In genomic region chr3:149284034-149284433, GRCh38 we compare ENCODE assay signal across 26 cellular contexts. TPM values are rescaled to one million over a fixed set of nuclear protein-coding genes. Genes with fewer than 3 reads are reported as not detected.
"Had no signal": no experiment of that assay in that cellular context is flagged by ENCODE, and none has a peak within 500 bp of the region (broad histone marks: within the 10 kb centered on the region; RNA-seq: fewer than 3 reads in every experiment).

No MANE protein-coding gene starts in this region.

- H3K27me3 ChIP-seq: ovary, thyroid gland, transverse colon, upper lobe of left lung, vagina had no signal

- H3K9me3 ChIP-seq: left ventricle myocardium inferior, mucosa of descending colon, ovary, thyroid gland, transverse colon, upper lobe of left lung, vagina had no signal

- H3K4me3 ChIP-seq: left ventricle myocardium inferior, lung, mucosa of descending colon, ovary, skin epidermis, thyroid gland, transverse colon, upper lobe of left lung, vagina had no signal

- H3K36me3 ChIP-seq: left ventricle myocardium inferior, ovary, thyroid gland, transverse colon, upper lobe of left lung, vagina had no signal

- H3K27me3 Mint-ChIP-seq: memory B cell; naive thymus-derived CD4-positive, alpha-beta T cell; natural killer cell treated with Interleukin-12 subunit alpha and Interleukin-12 subunit beta and Interleukin-15 and Interleukin-18, amount 100 ng/mL, for 72 hours; progenitor cell of endocrine pancreas; stimulated activated naive B cell treated with anti-CD40 and anti-IgM and Interleukin-4, amounts not matched to agents 10 μg/mL and 1 μg/mL and 100 μg/mL, for 72 hours; stimulated activated naive CD8-positive, alpha-beta T cell treated with anti-CD3 and anti-CD28 coated beads, Interleukin-15, Interleukin-2, amounts not matched to agents 100 ng/mL and 50 ng/mL, for 24 hours had no signal

- H3K9me3 Mint-ChIP-seq: immature natural killer cell; memory B cell; naive thymus-derived CD4-positive, alpha-beta T cell; natural killer cell treated with Interleukin-12 subunit alpha and Interleukin-12 subunit beta and Interleukin-15 and Interleukin-18, amount 100 ng/mL, for 72 hours; stimulated activated naive CD8-positive, alpha-beta T cell treated with anti-CD3 and anti-CD28 coated beads, Interleukin-15, Interleukin-2, amounts not matched to agents 100 ng/mL and 50 ng/mL, for 24 hours had no signal

- H3K36me3 Mint-ChIP-seq: memory B cell; naive thymus-derived CD4-positive, alpha-beta T cell; natural killer cell treated with Interleukin-12 subunit alpha and Interleukin-12 subunit beta and Interleukin-15 and Interleukin-18, amount 100 ng/mL, for 72 hours; stimulated activated naive B cell treated with anti-CD40 and anti-IgM and Interleukin-4, amounts not matched to agents 10 μg/mL and 1 μg/mL and 100 μg/mL, for 72 hours had no signal

- H3K27ac ChIP-seq: left ventricle myocardium inferior, ovary, skin epidermis, thyroid gland, transverse colon, upper lobe of left lung, vagina had no signal

- H3K4me1 Mint-ChIP-seq: immature natural killer cell; naive thymus-derived CD4-positive, alpha-beta T cell; stimulated activated naive B cell treated with anti-CD40 and anti-IgM and Interleukin-4, amounts not matched to agents 10 μg/mL and 1 μg/mL and 100 μg/mL, for 72 hours had no signal

- H3K4me3 Mint-ChIP-seq: immature natural killer cell; memory B cell; naive thymus-derived CD4-positive, alpha-beta T cell; natural killer cell treated with Interleukin-12 subunit alpha and Interleukin-12 subunit beta and Interleukin-15 and Interleukin-18, amount 100 ng/mL, for 72 hours; stimulated activated naive B cell treated with anti-CD40 and anti-IgM and Interleukin-4, amounts not matched to agents 10 μg/mL and 1 μg/mL and 100 μg/mL, for 72 hours; stimulated activated naive CD8-positive, alpha-beta T cell treated with anti-CD3 and anti-CD28 coated beads, Interleukin-15, Interleukin-2, amounts not matched to agents 100 ng/mL and 50 ng/mL, for 24 hours had no signal

- DNase-seq: hypothalamus; immature natural killer cell; left ventricle myocardium inferior; midbrain; naive thymus-derived CD4-positive, alpha-beta T cell; ovary; retina; stimulated activated CD4-positive, alpha-beta T cell treated with anti-CD3 and anti-CD28 coated beads, Interleukin-12 subunit alpha, Interleukin-12 subunit beta, amount 100 ng/mL, for 4 hours; stimulated activated CD4-positive, alpha-beta T cell treated with anti-CD3 and anti-CD28 coated beads, Interleukin-15, amount 100 ng/mL, for 24 hours; stimulated activated CD4-positive, alpha-beta T cell treated with anti-CD3 and anti-CD28 coated beads, Interleukin-2, amount 100 ng/mL, for 24 hours; stimulated activated CD4-positive, alpha-beta T cell treated with anti-CD3 and anti-CD28 coated beads, Interleukin-4, amount 100 ng/mL, for 1 hour; stimulated activated naive B cell treated with anti-CD40 and anti-IgM and Interleukin-4, amounts not matched to agents 10 μg/mL and 1 μg/mL and 100 μg/mL, for 72 hours; substantia nigra; thyroid gland; transverse colon had no signal

- H3K27ac Mint-ChIP-seq: memory B cell; naive thymus-derived CD4-positive, alpha-beta T cell; natural killer cell treated with Interleukin-12 subunit alpha and Interleukin-12 subunit beta and Interleukin-15 and Interleukin-18, amount 100 ng/mL, for 72 hours; stimulated activated naive B cell treated with anti-CD40 and anti-IgM and Interleukin-4, amounts not matched to agents 10 μg/mL and 1 μg/mL and 100 μg/mL, for 72 hours; stimulated activated naive CD8-positive, alpha-beta T cell treated with anti-CD3 and anti-CD28 coated beads, Interleukin-15, Interleukin-2, amounts not matched to agents 100 ng/mL and 50 ng/mL, for 24 hours had no signal

- H3K4me1 ChIP-seq: left ventricle myocardium inferior, vagina had no signal

RNA-seq across cellular contexts. Expression of gene TM4SF18, which starts 49.4 kb away (rescaled TPM):
- total RNA-seq: kidney epithelial cell; naive thymus-derived CD4-positive, alpha-beta T cell; natural killer cell treated with Interleukin-12 subunit alpha and Interleukin-12 subunit beta and Interleukin-15 and Interleukin-18, amount 100 ng/mL, for 72 hours; progenitor cell of endocrine pancreas had no signal
- polyA plus RNA-seq: immature natural killer cell; naive thymus-derived CD4-positive, alpha-beta T cell; neural cell had no signal
